In genomic region chr4:144645621-144646522, GRCh38 we compare ENCODE assay signal across 1 cellular context.
TF ChIP-seq lines count a peak whose summit lies in the region.

A gene with protein sequence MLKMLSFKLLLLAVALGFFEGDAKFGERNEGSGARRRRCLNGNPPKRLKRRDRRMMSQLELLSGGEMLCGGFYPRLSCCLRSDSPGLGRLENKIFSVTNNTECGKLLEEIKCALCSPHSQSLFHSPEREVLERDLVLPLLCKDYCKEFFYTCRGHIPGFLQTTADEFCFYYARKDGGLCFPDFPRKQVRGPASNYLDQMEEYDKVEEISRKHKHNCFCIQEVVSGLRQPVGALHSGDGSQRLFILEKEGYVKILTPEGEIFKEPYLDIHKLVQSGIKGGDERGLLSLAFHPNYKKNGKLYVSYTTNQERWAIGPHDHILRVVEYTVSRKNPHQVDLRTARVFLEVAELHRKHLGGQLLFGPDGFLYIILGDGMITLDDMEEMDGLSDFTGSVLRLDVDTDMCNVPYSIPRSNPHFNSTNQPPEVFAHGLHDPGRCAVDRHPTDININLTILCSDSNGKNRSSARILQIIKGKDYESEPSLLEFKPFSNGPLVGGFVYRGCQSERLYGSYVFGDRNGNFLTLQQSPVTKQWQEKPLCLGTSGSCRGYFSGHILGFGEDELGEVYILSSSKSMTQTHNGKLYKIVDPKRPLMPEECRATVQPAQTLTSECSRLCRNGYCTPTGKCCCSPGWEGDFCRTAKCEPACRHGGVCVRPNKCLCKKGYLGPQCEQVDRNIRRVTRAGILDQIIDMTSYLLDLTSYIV (plus strand): TSS chr4:144646156. CDS start chr4:144646676, 520 bp downstream.

TF ChIP-seq in HEK293, 187 proteins besides CTCF, POLR2A, EP300 and RAD21 (continued from another document):
- TF ChIP-seq ZBTB26 (tag by site-specific recombination; optimal IDR thresholded peaks at IDR 0.05) (peak; percentile 66), ZNF175 (tag by site-specific recombination; IDR thresholded peaks at IDR 0.05) (no peak), ZXDB (tag by site-specific recombination; IDR thresholded peaks at IDR 0.05) (no peak), ZNF114 (tag by site-specific recombination; IDR thresholded peaks at IDR 0.05) (no peak), ZNF747 (tag by site-specific recombination; IDR thresholded peaks at IDR 0.05) (no peak), ZFHX2 (tag by site-specific recombination; conservative IDR thresholded peaks at IDR 0.05) (peak; percentile 25), ZNF341 (tag by site-specific recombination; IDR thresholded peaks at IDR 0.05; ENCODE audit: low read depth) (peak; percentile 80)
- TF ChIP-seq, protein P1, sequence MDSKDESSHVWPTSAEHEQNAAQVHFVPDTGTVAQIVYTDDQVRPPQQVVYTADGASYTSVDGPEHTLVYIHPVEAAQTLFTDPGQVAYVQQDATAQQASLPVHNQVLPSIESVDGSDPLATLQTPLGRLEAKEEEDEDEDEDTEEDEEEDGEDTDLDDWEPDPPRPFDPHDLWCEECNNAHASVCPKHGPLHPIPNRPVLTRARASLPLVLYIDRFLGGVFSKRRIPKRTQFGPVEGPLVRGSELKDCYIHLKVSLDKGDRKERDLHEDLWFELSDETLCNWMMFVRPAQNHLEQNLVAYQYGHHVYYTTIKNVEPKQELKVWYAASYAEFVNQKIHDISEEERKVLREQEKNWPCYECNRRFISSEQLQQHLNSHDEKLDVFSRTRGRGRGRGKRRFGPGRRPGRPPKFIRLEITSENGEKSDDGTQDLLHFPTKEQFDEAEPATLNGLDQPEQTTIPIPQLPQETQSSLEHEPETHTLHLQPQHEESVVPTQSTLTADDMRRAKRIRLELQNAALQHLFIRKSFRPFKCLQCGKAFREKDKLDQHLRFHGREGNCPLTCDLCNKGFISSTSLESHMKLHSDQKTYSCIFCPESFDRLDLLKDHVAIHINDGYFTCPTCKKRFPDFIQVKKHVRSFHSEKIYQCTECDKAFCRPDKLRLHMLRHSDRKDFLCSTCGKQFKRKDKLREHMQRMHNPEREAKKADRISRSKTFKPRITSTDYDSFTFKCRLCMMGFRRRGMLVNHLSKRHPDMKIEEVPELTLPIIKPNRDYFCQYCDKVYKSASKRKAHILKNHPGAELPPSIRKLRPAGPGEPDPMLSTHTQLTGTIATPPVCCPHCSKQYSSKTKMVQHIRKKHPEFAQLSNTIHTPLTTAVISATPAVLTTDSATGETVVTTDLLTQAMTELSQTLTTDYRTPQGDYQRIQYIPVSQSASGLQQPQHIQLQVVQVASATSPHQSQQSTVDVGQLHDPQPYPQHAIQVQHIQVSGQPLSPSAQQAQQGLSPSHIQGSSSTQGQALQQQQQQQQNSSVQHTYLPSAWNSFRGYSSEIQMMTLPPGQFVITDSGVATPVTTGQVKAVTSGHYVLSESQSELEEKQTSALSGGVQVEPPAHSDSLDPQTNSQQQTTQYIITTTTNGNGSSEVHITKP (tag by site-specific recombination; IDR thresholded peaks at IDR 0.05), result no peak
